2 cellular contexts compared by ENCODE assay signal in the genomic region with DNA sequence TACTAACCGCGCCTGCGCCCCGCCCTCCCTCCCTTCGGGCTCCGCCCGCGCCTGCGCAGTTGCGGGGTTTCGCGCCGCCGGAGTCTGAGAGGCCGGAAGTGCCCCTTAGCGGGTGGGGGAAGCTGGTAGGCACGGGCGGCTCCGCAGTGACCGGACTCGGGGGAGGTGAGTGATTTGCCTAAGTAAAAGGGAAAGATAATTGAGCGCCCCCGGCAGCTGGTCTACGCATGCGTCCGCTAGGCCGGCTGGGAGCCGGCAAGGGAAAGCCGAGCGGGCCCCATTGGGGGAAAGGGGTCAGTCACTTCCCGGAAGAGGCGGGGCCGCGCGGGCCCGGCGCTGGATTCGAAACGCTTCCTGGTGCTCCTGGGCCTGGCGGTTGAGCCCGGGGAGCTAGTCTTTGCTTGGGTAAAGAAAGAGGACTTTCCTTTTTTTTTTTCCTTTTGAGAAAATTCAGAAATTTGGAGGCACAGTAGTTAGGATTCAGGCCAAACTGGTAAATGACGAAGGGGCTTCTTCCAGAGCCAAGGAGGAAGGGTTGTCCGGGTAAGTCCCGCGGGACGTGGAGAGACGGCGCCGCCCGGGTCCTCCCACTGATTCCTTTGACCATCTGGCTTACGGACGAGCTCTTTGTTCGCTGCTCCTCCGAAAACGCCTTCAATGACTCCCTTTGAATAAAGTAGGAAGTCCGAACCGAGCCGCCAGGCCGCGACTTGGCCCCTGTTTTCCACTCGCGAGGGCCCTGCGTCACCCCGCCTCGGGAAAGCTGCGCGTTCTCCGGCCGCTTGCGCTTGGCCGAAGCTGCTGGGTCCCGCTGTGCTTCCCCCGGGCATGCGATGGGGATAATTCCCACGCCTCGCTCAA.
A peak's percentile ranks its signal among the peaks of the same experiment; 100 is the strongest.
TF ChIP-seq lines count a peak whose summit lies in the region.

A gene with protein sequence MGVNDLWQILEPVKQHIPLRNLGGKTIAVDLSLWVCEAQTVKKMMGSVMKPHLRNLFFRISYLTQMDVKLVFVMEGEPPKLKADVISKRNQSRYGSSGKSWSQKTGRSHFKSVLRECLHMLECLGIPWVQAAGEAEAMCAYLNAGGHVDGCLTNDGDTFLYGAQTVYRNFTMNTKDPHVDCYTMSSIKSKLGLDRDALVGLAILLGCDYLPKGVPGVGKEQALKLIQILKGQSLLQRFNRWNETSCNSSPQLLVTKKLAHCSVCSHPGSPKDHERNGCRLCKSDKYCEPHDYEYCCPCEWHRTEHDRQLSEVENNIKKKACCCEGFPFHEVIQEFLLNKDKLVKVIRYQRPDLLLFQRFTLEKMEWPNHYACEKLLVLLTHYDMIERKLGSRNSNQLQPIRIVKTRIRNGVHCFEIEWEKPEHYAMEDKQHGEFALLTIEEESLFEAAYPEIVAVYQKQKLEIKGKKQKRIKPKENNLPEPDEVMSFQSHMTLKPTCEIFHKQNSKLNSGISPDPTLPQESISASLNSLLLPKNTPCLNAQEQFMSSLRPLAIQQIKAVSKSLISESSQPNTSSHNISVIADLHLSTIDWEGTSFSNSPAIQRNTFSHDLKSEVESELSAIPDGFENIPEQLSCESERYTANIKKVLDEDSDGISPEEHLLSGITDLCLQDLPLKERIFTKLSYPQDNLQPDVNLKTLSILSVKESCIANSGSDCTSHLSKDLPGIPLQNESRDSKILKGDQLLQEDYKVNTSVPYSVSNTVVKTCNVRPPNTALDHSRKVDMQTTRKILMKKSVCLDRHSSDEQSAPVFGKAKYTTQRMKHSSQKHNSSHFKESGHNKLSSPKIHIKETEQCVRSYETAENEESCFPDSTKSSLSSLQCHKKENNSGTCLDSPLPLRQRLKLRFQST (plus strand): TSS at position 336 of the 861 bp plus-strand sequence. CDS start 5,806 bp downstream, outside the sequence.
A gene with protein sequence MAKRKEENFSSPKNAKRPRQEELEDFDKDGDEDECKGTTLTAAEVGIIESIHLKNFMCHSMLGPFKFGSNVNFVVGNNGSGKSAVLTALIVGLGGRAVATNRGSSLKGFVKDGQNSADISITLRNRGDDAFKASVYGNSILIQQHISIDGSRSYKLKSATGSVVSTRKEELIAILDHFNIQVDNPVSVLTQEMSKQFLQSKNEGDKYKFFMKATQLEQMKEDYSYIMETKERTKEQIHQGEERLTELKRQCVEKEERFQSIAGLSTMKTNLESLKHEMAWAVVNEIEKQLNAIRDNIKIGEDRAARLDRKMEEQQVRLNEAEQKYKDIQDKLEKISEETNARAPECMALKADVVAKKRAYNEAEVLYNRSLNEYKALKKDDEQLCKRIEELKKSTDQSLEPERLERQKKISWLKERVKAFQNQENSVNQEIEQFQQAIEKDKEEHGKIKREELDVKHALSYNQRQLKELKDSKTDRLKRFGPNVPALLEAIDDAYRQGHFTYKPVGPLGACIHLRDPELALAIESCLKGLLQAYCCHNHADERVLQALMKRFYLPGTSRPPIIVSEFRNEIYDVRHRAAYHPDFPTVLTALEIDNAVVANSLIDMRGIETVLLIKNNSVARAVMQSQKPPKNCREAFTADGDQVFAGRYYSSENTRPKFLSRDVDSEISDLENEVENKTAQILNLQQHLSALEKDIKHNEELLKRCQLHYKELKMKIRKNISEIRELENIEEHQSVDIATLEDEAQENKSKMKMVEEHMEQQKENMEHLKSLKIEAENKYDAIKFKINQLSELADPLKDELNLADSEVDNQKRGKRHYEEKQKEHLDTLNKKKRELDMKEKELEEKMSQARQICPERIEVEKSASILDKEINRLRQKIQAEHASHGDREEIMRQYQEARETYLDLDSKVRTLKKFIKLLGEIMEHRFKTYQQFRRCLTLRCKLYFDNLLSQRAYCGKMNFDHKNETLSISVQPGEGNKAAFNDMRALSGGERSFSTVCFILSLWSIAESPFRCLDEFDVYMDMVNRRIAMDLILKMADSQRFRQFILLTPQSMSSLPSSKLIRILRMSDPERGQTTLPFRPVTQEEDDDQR (minus strand): TSS at position 8 of the 861 bp plus-strand sequence. CDS start 7,864 bp downstream, outside the sequence.

TF ChIP-seq in IMR-90, 13 proteins besides CTCF, POLR2A, EP300 and RAD21:
- TF ChIP-seq MAZ (IDR thresholded peaks at IDR 0.05; ENCODE audit: borderline replicate concordance, low read depth, low read length) (peak; percentile 73), ELK1 (IDR thresholded peaks at IDR 0.05; ENCODE audit: borderline replicate concordance, low read depth, low read length) (no peak), MAFK (IDR thresholded peaks at IDR 0.05; ENCODE audit: low read depth, low read length) (no peak), NFE2L2 (IDR thresholded peaks at IDR 0.05; ENCODE audit: low read depth, low read length) (no peak), MXI1 (IDR thresholded peaks at IDR 0.05; ENCODE audit: borderline replicate concordance, low read depth, low read length) (peak; percentile 82), CHD1 (IDR thresholded peaks at IDR 0.05; ENCODE audit: low read depth, low read length) (no peak), BHLHE40 (IDR thresholded peaks at IDR 0.05; ENCODE audit: low read depth, low read length) (peak; percentile 71)

TF ChIP-seq in endothelial cell of umbilical vein, 7 proteins besides CTCF, POLR2A, EP300 and RAD21:
- TF ChIP-seq POLR2AphosphoS5 (IDR thresholded peaks at IDR 0.05; ENCODE audit: insufficient read depth, low read depth, low read length), result peak; percentile 67
- TF ChIP-seq JUN (IDR thresholded peaks at IDR 0.05; ENCODE audit: borderline replicate concordance, insufficient read depth, insufficient read length, low read depth), result no peak
